Comparison of ENCODE assay signal across 8 cellular contexts in the genomic region with DNA sequence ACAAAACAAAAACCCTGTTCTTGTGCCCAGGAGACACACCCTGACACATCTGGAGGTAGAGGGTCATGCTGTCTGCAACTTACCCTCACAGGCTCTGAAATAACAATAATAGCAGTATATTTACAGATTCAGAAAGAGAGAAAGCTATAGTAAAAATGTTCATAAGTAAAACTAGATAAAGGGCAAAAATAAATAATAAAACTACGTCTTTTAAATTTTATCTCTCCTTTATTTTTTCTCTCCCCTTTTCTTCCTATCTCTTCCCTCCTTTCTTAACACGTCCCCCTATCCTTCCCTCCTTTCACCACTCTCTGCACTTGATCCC. TPM values are rescaled to one million over a fixed set of nuclear protein-coding genes. Genes with fewer than 3 reads are reported as not detected.
DNase-seq lines count a peak whose midpoint lies in the region; TF ChIP-seq lines count a peak whose summit lies in the region.
"Not testable (repeated sequence)": the region's sequence is repeated elsewhere in the genome, so short reads cannot be mapped to it uniquely, and the experiment has no call there.
"Had no signal": no experiment of that assay in that cellular context is flagged by ENCODE, and none has a peak within 500 bp of the region (broad histone marks: within the 10 kb centered on the region; RNA-seq: fewer than 3 reads in every experiment).

No MANE protein-coding gene starts in this region.

- H3K36me3 ChIP-seq in HUES64 (ENCODE audit: insufficient read depth, low read length); iPS-18a (ENCODE audit: control insufficient read depth, low read depth, low read length): not testable (repeated sequence)

- not testable (repeated sequence) for DNase-seq in AG04449 (ENCODE audit: low read depth, low spot score); activated CD4-positive, alpha-beta T cell treated with anti-CD3 and anti-CD28 coated beads, Interleukin-2, amount 10 ng/mL, durations not matched to agents 24 days and 14 days; chondrocyte (ENCODE audit: low spot score); progenitor cell of endocrine pancreas (ENCODE audit: low spot score, unreplicated experiment)

- CTCF ChIA-PET in AG04449 (lab: Yijun Ruan, JAX) = interaction anchor here (0.6 to 4.2 kb wide), 19 partner anchors 9 to 104 kb away, joined by 3 to 99 read pairs (median 4); a partner anchor contains a TSS

- peaks cover 46% of the 10 kb centered on the region for H3K27me3 ChIP-seq in HUES64 (ENCODE audit: insufficient read depth, low read length)
- H3K27me3 ChIP-seq in iPS-18a (ENCODE audit: control insufficient read depth, insufficient read depth, low read length) = peaks cover 78% of the 10 kb centered on the region

- not testable (repeated sequence) for H3K27ac ChIP-seq in HUES64 (ENCODE audit: low read depth, low read length); iPS-18a (ENCODE audit: low read length)

- H3K4me1 ChIP-seq in HUES64 (ENCODE audit: insufficient read depth, low read length); iPS-18a (ENCODE audit: control insufficient read depth, low read depth, low read length): not testable (repeated sequence)

- peaks cover 34% of the 10 kb centered on the region for H3K4me1 Mint-ChIP-seq in activated CD4-positive, alpha-beta T cell treated with anti-CD3 and anti-CD28 coated beads, Interleukin-2, amount 10 ng/mL, durations not matched to agents 24 days and 14 days
- H3K4me1 Mint-ChIP-seq in chondrocyte (ENCODE audit: low read depth) = peaks cover 45% of the 10 kb centered on the region
- peaks cover 10% of the 10 kb centered on the region for H3K4me1 Mint-ChIP-seq in progenitor cell of endocrine pancreas (ENCODE audit: low read depth)

- 4% methylated on average over 2 of the region's 2 CpGs for WGBS in HUES64

- peak overlapping the region; percentile 93 for H3K4me3 Mint-ChIP-seq in activated CD4-positive, alpha-beta T cell treated with anti-CD3 and anti-CD28 coated beads, Interleukin-2, amount 10 ng/mL, durations not matched to agents 24 days and 14 days
- H3K4me3 Mint-ChIP-seq in chondrocyte (ENCODE audit: unreplicated experiment) (peak overlapping the region; percentile 82), progenitor cell of endocrine pancreas (ENCODE audit: low read depth) (peak overlapping the region; percentile 63)

- H3K27me3 Mint-ChIP-seq in activated CD4-positive, alpha-beta T cell treated with anti-CD3 and anti-CD28 coated beads, Interleukin-2, amount 10 ng/mL, durations not matched to agents 24 days and 14 days; chondrocyte (ENCODE audit: low read depth): not testable (repeated sequence)
- peaks cover 77% of the 10 kb centered on the region for H3K27me3 Mint-ChIP-seq in progenitor cell of endocrine pancreas

- H3K4me3 ChIP-seq in AG04449 (ENCODE audit: low read depth, low read length) (peak overlapping the region; percentile 70), HUES64 (ENCODE audit: low read length) (peak overlapping the region; percentile 68), iPS-18a (ENCODE audit: low read length) (peak overlapping the region; percentile 75)

- not testable (repeated sequence) for H3K36me3 Mint-ChIP-seq in activated CD4-positive, alpha-beta T cell treated with anti-CD3 and anti-CD28 coated beads, Interleukin-2, amount 10 ng/mL, durations not matched to agents 24 days and 14 days (ENCODE audit: low read depth); chondrocyte (ENCODE audit: low read depth); progenitor cell of endocrine pancreas (ENCODE audit: insufficient read depth)

- H3K9me3 ChIP-seq in HUES64 (ENCODE audit: insufficient read depth, low read depth, low read length); iPS-18a (ENCODE audit: control insufficient read depth, low read depth, low read length): not testable (repeated sequence)

- H3K9me3 Mint-ChIP-seq in activated CD4-positive, alpha-beta T cell treated with anti-CD3 and anti-CD28 coated beads, Interleukin-2, amount 10 ng/mL, durations not matched to agents 24 days and 14 days; chondrocyte (ENCODE audit: low read depth); progenitor cell of endocrine pancreas (ENCODE audit: low read depth): not testable (repeated sequence)

- intact Hi-C loops in activated CD4-positive, alpha-beta T cell treated with anti-CD3 and anti-CD28 coated beads, Interleukin-2, amount 10 ng/mL, durations not matched to agents 24 days and 14 days (cut with micrococcal nuclease) = loop anchor here (5.0 to 10.0 kb wide), 3 partner anchors 89 to 809 kb away; a partner anchor contains a TSS

- not testable (repeated sequence) for H3K9ac ChIP-seq in HUES64 (ENCODE audit: low read depth, low read length); iPS-18a (ENCODE audit: low read length)

- H3K27ac Mint-ChIP-seq in activated CD4-positive, alpha-beta T cell treated with anti-CD3 and anti-CD28 coated beads, Interleukin-2, amount 10 ng/mL, durations not matched to agents 24 days and 14 days = peak overlapping the region; percentile 97
- H3K27ac Mint-ChIP-seq in chondrocyte (ENCODE audit: unreplicated experiment); progenitor cell of endocrine pancreas: not testable (repeated sequence)

- not testable (repeated sequence) for TF ChIP-seq CTCF in AG04449 (IDR thresholded peaks at IDR 0.05; ENCODE audit: insufficient read depth, low read length, missing control alignments); chondrocyte (IDR thresholded peaks at IDR 0.05); progenitor cell of endocrine pancreas (IDR thresholded peaks at IDR 0.05; ENCODE audit: unreplicated experiment)

- POLR2A ChIA-PET in AG04449 (lab: Yijun Ruan, JAX) = interaction anchor here (1.5 kb wide), 1 partner anchor 48 kb away, joined by 5 read pairs; a partner anchor contains a TSS

RNA-seq across cellular contexts. Expression of a gene that starts 4.4 kb away (rescaled TPM):
- 6.3 TPM for polyA plus RNA-seq in HUES64 (2013, experiment 1 of 2)
- 8.1 TPM for polyA plus RNA-seq in HUES64 (2013, experiment 2 of 2)
- total RNA-seq in activated CD4-positive, alpha-beta T cell treated with anti-CD3 and anti-CD28 coated beads, Interleukin-2, amount 10 ng/mL, durations not matched to agents 24 days and 14 days = 32.8 and 35.5 TPM in 2 replicates
- total RNA-seq in chondrocyte (7.8 to 9.4 TPM (median 9.0 TPM) in 3 replicates), progenitor cell of endocrine pancreas (0.43 and 0.95 TPM in 2 replicates)

RNA-seq across cellular contexts. Expression of a gene that starts 35.2 kb away (rescaled TPM):
- not detected for polyA plus RNA-seq in HUES64 (2013, experiment 1 of 2)
- polyA plus RNA-seq in HUES64 (2013, experiment 2 of 2) = not detected
- not detected in 2 replicates for total RNA-seq in activated CD4-positive, alpha-beta T cell treated with anti-CD3 and anti-CD28 coated beads, Interleukin-2, amount 10 ng/mL, durations not matched to agents 24 days and 14 days
- total RNA-seq in chondrocyte = not detected in 3 replicates
- total RNA-seq in progenitor cell of endocrine pancreas = not detected in 2 replicates
- total RNA-seq: cardiac septum, G401 had no signal

RNA-seq across cellular contexts. Expression of a gene that starts 48.3 kb away (rescaled TPM):
- polyA plus RNA-seq in HUES64 (2013, experiment 1 of 2) = 705 TPM
- 618 TPM for polyA plus RNA-seq in HUES64 (2013, experiment 2 of 2)
- 696 and 720 TPM in 2 replicates for total RNA-seq in activated CD4-positive, alpha-beta T cell treated with anti-CD3 and anti-CD28 coated beads, Interleukin-2, amount 10 ng/mL, durations not matched to agents 24 days and 14 days
- 222 to 230 TPM (median 227 TPM) in 3 replicates for total RNA-seq in chondrocyte
- total RNA-seq in progenitor cell of endocrine pancreas = 766 and 810 TPM in 2 replicates

RNA-seq across cellular contexts. Expression of a gene that starts 52.9 kb away (rescaled TPM):
- 1.8 TPM for polyA plus RNA-seq in HUES64 (2013, experiment 1 of 2)
- 3.1 TPM for polyA plus RNA-seq in HUES64 (2013, experiment 2 of 2)
- 0.89 and 0.92 TPM in 2 replicates for total RNA-seq in activated CD4-positive, alpha-beta T cell treated with anti-CD3 and anti-CD28 coated beads, Interleukin-2, amount 10 ng/mL, durations not matched to agents 24 days and 14 days
- total RNA-seq in chondrocyte (2.4 to 4.1 TPM (median 3.0 TPM) in 3 replicates), progenitor cell of endocrine pancreas (1.5 TPM in 2 replicates)

RNA-seq across cellular contexts. Expression of a gene that starts 53.9 kb away (rescaled TPM):
- polyA plus RNA-seq in HUES64 (2013, experiment 1 of 2) = 8.3 TPM
- polyA plus RNA-seq in HUES64 (2013, experiment 2 of 2) = 12.5 TPM
- 14.8 and 16.2 TPM in 2 replicates for total RNA-seq in activated CD4-positive, alpha-beta T cell treated with anti-CD3 and anti-CD28 coated beads, Interleukin-2, amount 10 ng/mL, durations not matched to agents 24 days and 14 days
- total RNA-seq in chondrocyte (21.2 to 30.1 TPM (median 29.6 TPM) in 3 replicates), progenitor cell of endocrine pancreas (26.4 and 28.7 TPM in 2 replicates)
